In the genomic region with DNA sequence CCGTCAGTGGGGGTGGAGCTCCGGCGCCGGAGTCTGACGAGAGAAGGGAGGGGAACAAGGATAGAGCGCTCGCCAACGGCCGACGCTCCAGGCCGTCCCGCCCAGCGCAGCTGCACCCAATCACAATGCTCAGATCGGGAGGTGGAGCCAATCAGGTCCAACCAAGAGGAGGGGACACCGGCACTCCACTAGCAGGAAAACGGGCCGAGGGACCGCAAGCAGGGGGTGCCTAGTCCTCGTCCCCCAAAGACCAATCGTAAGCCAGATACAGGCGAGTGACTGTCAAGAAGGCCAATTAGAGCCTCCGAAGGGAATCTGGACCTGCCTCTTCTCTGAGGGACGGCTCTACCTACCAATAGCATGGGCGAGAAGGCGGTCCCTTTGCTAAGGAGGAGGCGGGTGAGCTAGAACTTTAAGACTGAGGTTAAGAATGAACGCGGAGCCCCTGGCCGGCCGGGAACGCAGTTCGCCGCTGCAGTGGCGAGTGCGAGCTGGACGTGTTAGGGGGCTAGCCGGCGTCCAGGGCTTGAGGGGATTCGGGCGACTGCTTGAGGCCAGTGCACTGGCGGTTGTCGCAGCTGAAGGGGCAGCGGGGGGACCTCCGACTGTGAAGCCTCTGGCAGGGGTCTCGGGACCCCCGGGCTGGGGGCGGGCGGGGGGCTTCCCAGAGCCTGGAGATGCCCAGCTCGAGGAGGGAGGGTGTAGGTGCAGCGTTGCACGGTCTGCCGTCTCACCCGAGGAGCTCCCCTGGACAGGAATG, we compare ENCODE assay signal across 8 cellular contexts. TPM values are rescaled to one million over a fixed set of nuclear protein-coding genes. Genes with fewer than 3 reads are reported as not detected.
DNase-seq lines count a peak whose midpoint lies in the region; ATAC-seq, FAIRE-seq and TF ChIP-seq lines count a peak whose summit lies in the region.

A gene with protein sequence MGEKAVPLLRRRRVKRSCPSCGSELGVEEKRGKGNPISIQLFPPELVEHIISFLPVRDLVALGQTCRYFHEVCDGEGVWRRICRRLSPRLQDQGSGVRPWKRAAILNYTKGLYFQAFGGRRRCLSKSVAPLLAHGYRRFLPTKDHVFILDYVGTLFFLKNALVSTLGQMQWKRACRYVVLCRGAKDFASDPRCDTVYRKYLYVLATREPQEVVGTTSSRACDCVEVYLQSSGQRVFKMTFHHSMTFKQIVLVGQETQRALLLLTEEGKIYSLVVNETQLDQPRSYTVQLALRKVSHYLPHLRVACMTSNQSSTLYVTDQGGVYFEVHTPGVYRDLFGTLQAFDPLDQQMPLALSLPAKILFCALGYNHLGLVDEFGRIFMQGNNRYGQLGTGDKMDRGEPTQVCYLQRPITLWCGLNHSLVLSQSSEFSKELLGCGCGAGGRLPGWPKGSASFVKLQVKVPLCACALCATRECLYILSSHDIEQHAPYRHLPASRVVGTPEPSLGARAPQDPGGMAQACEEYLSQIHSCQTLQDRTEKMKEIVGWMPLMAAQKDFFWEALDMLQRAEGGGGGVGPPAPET (plus strand): TSS at position 63 of the 760 bp plus-strand sequence. CDS start 298 bp downstream, at position 361.

- DNase-seq in Ammon's horn (ENCODE audit: low spot score) (peak; percentile 100), NCI-H460 (ENCODE audit: extremely low read depth, low read depth) (peak; percentile 100), chondrocyte (ENCODE audit: low spot score) (peak; percentile 100), keratinocyte (ENCODE audit: low read depth, low spot score) (peak; percentile 100)
- DNase-seq in activated CD4-positive, alpha-beta T cell treated with anti-CD3 and anti-CD28 coated beads for 1 hour: peak; percentile 99
- peak; percentile 99 to 100 (median 99) for DNase-seq in stimulated activated CD4-positive, alpha-beta T cell treated with anti-CD3 and anti-CD28 coated beads, Interleukin-12 subunit alpha, Interleukin-12 subunit beta, amount 100 ng/mL, for 48 hours (ENCODE audit: low read depth in 2 of 3, low spot score in 1 of 3)

- no peaks in the 10 kb centered on the region for H3K27me3 Mint-ChIP-seq in chondrocyte (ENCODE audit: low read depth)

- FAIRE-seq in keratinocyte (lab: Jason Lieb, UNC): peak; percentile 93

- H3K9me3 ChIP-seq in keratinocyte (ENCODE audit: control insufficient read depth, low read depth, low read length): no peaks in the 10 kb centered on the region

- H3K4me3 ChIP-seq in keratinocyte (ENCODE audit: control insufficient read depth in 2 of 3, extremely low read depth in 1 of 3, insufficient read depth in 2 of 3, low read depth in 1 of 3, low read length in 3 of 3): peak within 1 kb of the TSS; percentile 88 to 96 (median 90)

- ATAC-seq in HG03432 (IDR thresholded peaks at IDR 0.05; ENCODE audit: unreplicated experiment): peak; percentile 86

- no peaks in the 10 kb centered on the region for H3K9me3 Mint-ChIP-seq in chondrocyte (ENCODE audit: low read depth)

- TF ChIP-seq CTCF in chondrocyte (IDR thresholded peaks at IDR 0.05) (no peak), keratinocyte (optimal IDR thresholded peaks at IDR 0.05 in 1 of 3, IDR thresholded peaks at IDR 0.05 in 1 of 3, conservative IDR thresholded peaks at IDR 0.05 in 1 of 3; ENCODE audit: extremely low read depth in 1 of 3, insufficient read depth in 2 of 3, low read length in 3 of 3) (no peak)

- peak within 1 kb of the TSS; percentile 99 for H3K4me2 ChIP-seq in keratinocyte (ENCODE audit: control insufficient read depth, extremely low read depth, insufficient read depth, low read depth, low read length)

- peak within 1 kb of the TSS; percentile 85 for H3K4me3 Mint-ChIP-seq in chondrocyte (ENCODE audit: unreplicated experiment)

- H3K36me3 Mint-ChIP-seq in chondrocyte (ENCODE audit: low read depth): no peaks in the 10 kb centered on the region

- peaks cover 8% of the 10 kb centered on the region for H4K20me1 ChIP-seq in keratinocyte (ENCODE audit: control insufficient read depth, extremely low read depth, insufficient read depth, low read length)

- peak within 1 kb of the TSS; percentile 92 for H3K27ac Mint-ChIP-seq in chondrocyte (ENCODE audit: unreplicated experiment)

- peaks cover 32% of the 10 kb centered on the region for H3K4me1 ChIP-seq in keratinocyte (ENCODE audit: control insufficient read depth, extremely low read depth, insufficient read depth, low read length)

- H3K36me3 ChIP-seq in keratinocyte (ENCODE audit: control insufficient read depth in 2 of 2, extremely low read depth in 1 of 2, insufficient read depth in 2 of 2, low read length in 2 of 2): peaks cover 5 to 16% of the 10 kb centered on the region in 2 experiments

- peaks cover 39% of the 10 kb centered on the region for H3K4me1 Mint-ChIP-seq in chondrocyte (ENCODE audit: low read depth)

- peak within 1 kb of the TSS; percentile 90 for H3K9ac ChIP-seq in keratinocyte (ENCODE audit: control insufficient read depth, extremely low read depth, insufficient read depth, low read length)

- H3K27me3 ChIP-seq in keratinocyte (ENCODE audit: control insufficient read depth, extremely low read depth, insufficient read depth, low read length): peaks cover 8% of the 10 kb centered on the region

- H3K9me1 ChIP-seq in keratinocyte (ENCODE audit: control insufficient read depth, extremely low read depth, insufficient read depth, low read length): no peaks in the 10 kb centered on the region

- peaks cover 13% of the 10 kb centered on the region for H3K79me2 ChIP-seq in keratinocyte (ENCODE audit: control insufficient read depth, insufficient read depth, low read length)

- peak; percentile 46 for TF ChIP-seq POLR2A in GM19193 (IDR thresholded peaks at IDR 0.05; ENCODE audit: extremely low read depth, insufficient read depth, insufficient read length)

- peak within 1 kb of the TSS; percentile 95 for H2AFZ ChIP-seq in keratinocyte (ENCODE audit: control insufficient read depth, low read length)

- H3K27ac ChIP-seq in keratinocyte (ENCODE audit: control insufficient read depth, insufficient read depth, low read length): peak within 1 kb of the TSS; percentile 88

- dilution Hi-C loops in keratinocyte (cut with MboI; ENCODE audit: extremely low pct_ligation_motif_present, low sequenced_read_pairs): no loop called here

RNA-seq across cellular contexts. Expression of the gene that starts here (rescaled TPM):
- total RNA-seq in NCI-H460 (2014; rRNA removed; shearing (Covaris generic)): 0.69 and 1.3 TPM in 2 replicates
- polyA plus RNA-seq in NCI-H460 (2014; cell fraction: nucleus; rRNA removed): 0.18 and 1.3 TPM in 2 replicates
- 0.57 to 1.2 TPM (median 0.82 TPM) in 3 replicates for total RNA-seq in chondrocyte
- 0.19 to 0.34 TPM (median 0.22 TPM) in 3 replicates for polyA plus RNA-seq in keratinocyte
- 0.26 TPM for polyA plus RNA-seq in keratinocyte (2011; ENCODE audit: low read depth)
- 0.13 and 0.22 TPM in 2 replicates for polyA plus RNA-seq in keratinocyte (2011; cell fraction: cytosol; rRNA removed)
- 0.19 and 0.61 TPM in 2 replicates for polyA plus RNA-seq in keratinocyte (2011; cell fraction: nucleus; rRNA removed)
- 0.14 and 0.17 TPM in 2 replicates for polyA plus RNA-seq in keratinocyte (2012; ENCODE audit: low replicate concordance)
- 0.63 to 1.7 TPM in 2 of 3 replicates, not detected in the other for polyA minus RNA-seq in keratinocyte
- not detected for polyA minus RNA-seq in keratinocyte (2011; cell fraction: cytosol; rRNA and poly(A)+ RNA removed)
- polyA minus RNA-seq in keratinocyte (2011; cell fraction: nucleus; rRNA and poly(A)+ RNA removed): not detected in 2 replicates

Comparison
In these comparisons a context has a peak if more than half of its experiments do, and no peak if none do; other contexts are left out.
1. Peak in every context shown above with its lines: DNase-seq, ATAC-seq, H3K4me3 ChIP-seq and H3K27ac ChIP-seq.